Comparison of ENCODE assay signal across 1 cellular context in genomic region chr6:167763056-167763944, GRCh38.
TF ChIP-seq lines count a peak whose summit lies in the region.

No MANE protein-coding gene starts in this region.

TF ChIP-seq in HepG2, 621 proteins besides CTCF, POLR2A, EP300 and RAD21 (continued from another document and continues in another):
- TF ChIP-seq ZNF687 (CRISPR knock-in tag; IDR thresholded peaks at IDR 0.05) (peak; percentile 22; the same call in 1 of the 2 replicates), GABPA (IDR thresholded peaks at IDR 0.05; ENCODE audit: low read depth, low read length) (no peak), GABPA (CRISPR knock-in tag; IDR thresholded peaks at IDR 0.05; ENCODE audit: low read depth) (no peak), MEIS1 (CRISPR knock-in tag; IDR thresholded peaks at IDR 0.05; ENCODE audit: borderline replicate concordance) (peak; percentile 17; the same call in 1 of the 2 replicates), ZNF318 (CRISPR knock-in tag; IDR thresholded peaks at IDR 0.05) (peak; percentile 77; the same call in 1 of the 2 replicates), ZNF253 (CRISPR knock-in tag; IDR thresholded peaks at IDR 0.05; ENCODE audit: borderline replicate concordance) (no peak), ATF7-NPFF (CRISPR knock-in tag; IDR thresholded peaks at IDR 0.05; ENCODE audit: low read depth) (peak; percentile 49; the same call in 1 of the 2 replicates), ZNF569 (CRISPR knock-in tag; IDR thresholded peaks at IDR 0.05; ENCODE audit: borderline replicate concordance) (no peak), ZNF746 (CRISPR knock-in tag; IDR thresholded peaks at IDR 0.05) (no peak), ZNF207 (IDR thresholded peaks at IDR 0.05; ENCODE audit: borderline replicate concordance) (no peak), ZSCAN5A (CRISPR knock-in tag; IDR thresholded peaks at IDR 0.05; ENCODE audit: borderline replicate concordance) (peak; percentile 56; the same call in 1 of the 2 replicates), KDM5A (IDR thresholded peaks at IDR 0.05; ENCODE audit: borderline replicate concordance, low read length) (no peak), GTF3A (CRISPR knock-in tag; conservative IDR thresholded peaks at IDR 0.05) (0 out of 2 replicates have a peak, but pooled peaks have one; percentile 54), ZBTB20 (CRISPR knock-in tag; IDR thresholded peaks at IDR 0.05; ENCODE audit: borderline replicate concordance, low read depth) (0 out of 2 replicates have a peak, but pooled peaks have one; percentile 14), HMGXB4 (CRISPR knock-in tag; IDR thresholded peaks at IDR 0.05; ENCODE audit: borderline replicate concordance in 1 of 2, low read depth in 1 of 2) (0 out of 4 replicates have a peak, but pooled peaks of 1 of the 2 experiments have one; percentile 19), HNF1A (IDR thresholded peaks at IDR 0.05; ENCODE audit: low read depth) (no peak), HNF1A (CRISPR knock-in tag; IDR thresholded peaks at IDR 0.05; ENCODE audit: borderline replicate concordance) (0 out of 2 replicates have a peak, but pooled peaks have one; percentile 48), SRY (CRISPR knock-in tag; IDR thresholded peaks at IDR 0.05) (peak; percentile 51; the same call in 1 of the 2 replicates), KDM2A (CRISPR knock-in tag; IDR thresholded peaks at IDR 0.05; ENCODE audit: borderline replicate concordance, low read depth) (no peak), ATF5 (CRISPR knock-in tag; IDR thresholded peaks at IDR 0.05; ENCODE audit: low read depth) (0 out of 2 replicates have a peak, but pooled peaks have one; percentile 47), ZNF740 (CRISPR knock-in tag; IDR thresholded peaks at IDR 0.05) (no peak), MTERF4 (CRISPR knock-in tag; IDR thresholded peaks at IDR 0.05) (peak; percentile 35; the same call in 1 of the 2 replicates), HOXA5 (CRISPR knock-in tag; IDR thresholded peaks at IDR 0.05) (no peak), MZF1 (CRISPR knock-in tag; IDR thresholded peaks at IDR 0.05; ENCODE audit: borderline replicate concordance) (0 out of 2 replicates have a peak, but pooled peaks have one; percentile 47), GZF1 (CRISPR knock-in tag; IDR thresholded peaks at IDR 0.05) (0 out of 2 replicates have a peak, but pooled peaks have one; percentile 36), ZNF331 (CRISPR knock-in tag; IDR thresholded peaks at IDR 0.05) (no peak), NFYC (CRISPR knock-in tag; IDR thresholded peaks at IDR 0.05) (no peak), ZFX (CRISPR knock-in tag; IDR thresholded peaks at IDR 0.05; ENCODE audit: low read depth) (peak; percentile 53), ZNF225 (CRISPR knock-in tag; IDR thresholded peaks at IDR 0.05) (peak; percentile 35; the same call in 1 of the 2 replicates), NCOA5 (CRISPR knock-in tag; IDR thresholded peaks at IDR 0.05) (no peak), CREM (IDR thresholded peaks at IDR 0.05) (no peak), CREM (CRISPR knock-in tag; IDR thresholded peaks at IDR 0.05) (no peak), ZNF598 (CRISPR knock-in tag; IDR thresholded peaks at IDR 0.05; ENCODE audit: borderline replicate concordance) (0 out of 2 replicates have a peak, but pooled peaks have one; percentile 11), ZMYM3 (CRISPR knock-in tag; IDR thresholded peaks at IDR 0.05) (0 out of 2 replicates have a peak, but pooled peaks have one; percentile 51)
